Comparison of ENCODE assay signal across 2 cellular contexts in the genomic region with DNA sequence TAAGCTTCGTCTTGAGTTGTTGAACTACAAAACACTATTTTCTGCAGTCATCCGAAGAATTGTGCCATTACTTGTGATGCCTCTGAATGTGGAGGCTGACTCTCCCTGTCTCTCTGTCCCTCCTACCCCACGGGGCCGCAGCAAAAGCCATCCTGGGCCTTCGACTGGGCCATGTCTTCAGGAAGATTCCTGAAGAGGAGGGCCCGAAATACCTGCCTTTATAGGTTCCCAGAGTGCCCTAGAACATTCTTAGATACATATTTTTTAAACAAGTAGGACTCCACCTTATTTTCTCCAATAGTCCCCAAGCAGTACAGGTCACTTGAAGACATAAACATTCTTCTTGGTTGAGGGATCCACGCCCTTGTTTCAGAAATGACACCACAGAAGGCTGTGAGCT.
TF ChIP-seq lines count a peak whose summit lies in the region.

No MANE protein-coding gene starts in this region.

TF ChIP-seq in IMR-90, 13 proteins besides CTCF, POLR2A, EP300 and RAD21:
- TF ChIP-seq MAFK (IDR thresholded peaks at IDR 0.05; ENCODE audit: low read depth, low read length) = no peak
- no peak for TF ChIP-seq RFX5 (IDR thresholded peaks at IDR 0.05; ENCODE audit: low read depth, low read length)
- no peak for TF ChIP-seq RCOR1 (IDR thresholded peaks at IDR 0.05; ENCODE audit: insufficient replicate concordance, low read length)
- no peak for TF ChIP-seq FOS (IDR thresholded peaks at IDR 0.05; ENCODE audit: low read depth, low read length)
- TF ChIP-seq SMC3 (IDR thresholded peaks at IDR 0.05; ENCODE audit: low read depth, low read length) = no peak
- no peak for TF ChIP-seq CHD1 (IDR thresholded peaks at IDR 0.05; ENCODE audit: low read depth, low read length)
- no peak for TF ChIP-seq MAZ (IDR thresholded peaks at IDR 0.05; ENCODE audit: borderline replicate concordance, low read depth, low read length)
- TF ChIP-seq, protein P1, sequence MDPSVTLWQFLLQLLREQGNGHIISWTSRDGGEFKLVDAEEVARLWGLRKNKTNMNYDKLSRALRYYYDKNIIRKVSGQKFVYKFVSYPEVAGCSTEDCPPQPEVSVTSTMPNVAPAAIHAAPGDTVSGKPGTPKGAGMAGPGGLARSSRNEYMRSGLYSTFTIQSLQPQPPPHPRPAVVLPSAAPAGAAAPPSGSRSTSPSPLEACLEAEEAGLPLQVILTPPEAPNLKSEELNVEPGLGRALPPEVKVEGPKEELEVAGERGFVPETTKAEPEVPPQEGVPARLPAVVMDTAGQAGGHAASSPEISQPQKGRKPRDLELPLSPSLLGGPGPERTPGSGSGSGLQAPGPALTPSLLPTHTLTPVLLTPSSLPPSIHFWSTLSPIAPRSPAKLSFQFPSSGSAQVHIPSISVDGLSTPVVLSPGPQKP (IDR thresholded peaks at IDR 0.05; ENCODE audit: borderline replicate concordance, low read depth, low read length) = no peak

TF ChIP-seq in SK-N-SH, 30 proteins besides CTCF, POLR2A, EP300 and RAD21:
- TF ChIP-seq NFIC (IDR thresholded peaks at IDR 0.05; ENCODE audit: borderline replicate concordance) = no peak
- no peak for TF ChIP-seq CHD2 (IDR thresholded peaks at IDR 0.05; ENCODE audit: low read length, partially characterized antibody)
- TF ChIP-seq, protein P2, sequence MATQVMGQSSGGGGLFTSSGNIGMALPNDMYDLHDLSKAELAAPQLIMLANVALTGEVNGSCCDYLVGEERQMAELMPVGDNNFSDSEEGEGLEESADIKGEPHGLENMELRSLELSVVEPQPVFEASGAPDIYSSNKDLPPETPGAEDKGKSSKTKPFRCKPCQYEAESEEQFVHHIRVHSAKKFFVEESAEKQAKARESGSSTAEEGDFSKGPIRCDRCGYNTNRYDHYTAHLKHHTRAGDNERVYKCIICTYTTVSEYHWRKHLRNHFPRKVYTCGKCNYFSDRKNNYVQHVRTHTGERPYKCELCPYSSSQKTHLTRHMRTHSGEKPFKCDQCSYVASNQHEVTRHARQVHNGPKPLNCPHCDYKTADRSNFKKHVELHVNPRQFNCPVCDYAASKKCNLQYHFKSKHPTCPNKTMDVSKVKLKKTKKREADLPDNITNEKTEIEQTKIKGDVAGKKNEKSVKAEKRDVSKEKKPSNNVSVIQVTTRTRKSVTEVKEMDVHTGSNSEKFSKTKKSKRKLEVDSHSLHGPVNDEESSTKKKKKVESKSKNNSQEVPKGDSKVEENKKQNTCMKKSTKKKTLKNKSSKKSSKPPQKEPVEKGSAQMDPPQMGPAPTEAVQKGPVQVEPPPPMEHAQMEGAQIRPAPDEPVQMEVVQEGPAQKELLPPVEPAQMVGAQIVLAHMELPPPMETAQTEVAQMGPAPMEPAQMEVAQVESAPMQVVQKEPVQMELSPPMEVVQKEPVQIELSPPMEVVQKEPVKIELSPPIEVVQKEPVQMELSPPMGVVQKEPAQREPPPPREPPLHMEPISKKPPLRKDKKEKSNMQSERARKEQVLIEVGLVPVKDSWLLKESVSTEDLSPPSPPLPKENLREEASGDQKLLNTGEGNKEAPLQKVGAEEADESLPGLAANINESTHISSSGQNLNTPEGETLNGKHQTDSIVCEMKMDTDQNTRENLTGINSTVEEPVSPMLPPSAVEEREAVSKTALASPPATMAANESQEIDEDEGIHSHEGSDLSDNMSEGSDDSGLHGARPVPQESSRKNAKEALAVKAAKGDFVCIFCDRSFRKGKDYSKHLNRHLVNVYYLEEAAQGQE (IDR thresholded peaks at IDR 0.05; ENCODE audit: low read depth, low read length) = no peak
- TF ChIP-seq TAF1 (IDR thresholded peaks at IDR 0.05; ENCODE audit: borderline replicate concordance, low read depth, low read length) = no peak
